In the genomic region with DNA sequence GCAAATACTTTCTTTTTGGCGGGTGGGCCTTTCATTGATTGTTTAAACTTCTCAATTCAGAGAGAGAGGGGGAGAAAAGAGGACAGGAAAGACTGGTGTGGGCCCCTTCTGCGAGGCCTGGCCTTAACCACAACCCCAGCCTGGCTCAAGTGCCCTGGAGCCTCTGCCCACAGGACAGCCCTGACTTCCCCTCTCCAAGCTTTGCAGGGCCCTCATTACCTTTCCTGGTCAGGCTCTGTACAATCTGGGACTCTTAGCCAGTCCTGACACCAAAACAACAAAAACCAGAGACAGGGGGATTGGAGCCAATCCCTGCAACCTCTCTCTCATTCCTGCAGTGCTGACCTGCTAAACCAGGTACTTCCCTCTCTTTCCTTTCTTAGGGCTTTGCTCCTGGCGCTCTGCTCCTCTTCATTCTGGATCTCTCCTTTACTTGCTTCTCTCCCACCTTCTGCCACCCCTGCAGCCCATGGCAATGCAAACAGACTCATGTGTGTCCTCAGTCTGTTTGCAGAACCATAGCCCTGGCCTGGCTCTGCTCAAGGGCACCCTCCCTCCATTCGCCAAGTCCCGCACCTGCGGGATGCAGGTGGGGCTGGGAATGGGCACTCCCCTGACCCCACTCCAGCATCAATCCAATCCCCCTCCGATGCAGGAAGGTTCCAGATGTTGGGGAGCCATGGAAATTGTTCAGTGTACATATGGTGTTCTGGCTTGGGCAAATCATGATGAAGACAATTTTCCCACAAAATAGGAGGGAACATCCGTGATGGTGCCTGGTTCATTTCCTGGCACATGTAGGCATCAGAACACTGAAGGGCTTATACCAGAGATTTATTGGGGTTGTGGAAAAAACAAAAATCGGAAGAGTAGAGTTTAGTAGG, we compare ENCODE assay signal across 19 cellular contexts.
"Had no signal": no experiment of that assay in that cellular context is flagged by ENCODE, and none has a peak within 500 bp of the region (broad histone marks: within the 10 kb centered on the region; RNA-seq: fewer than 3 reads in every experiment).

No MANE protein-coding gene starts in this region.

- H3K36me3 ChIP-seq: colonic mucosa, gastroesophageal sphincter, stomach, transverse colon, vagina had no signal

- H3K9ac ChIP-seq: parathyroid adenoma had no signal

- H3K27ac ChIP-seq: colonic mucosa, gastroesophageal sphincter, parathyroid adenoma, skin epidermis, stomach, transverse colon, vagina had no signal

- H3K27me3 Mint-ChIP-seq: activated naive CD8-positive, alpha-beta T cell treated with anti-CD3 and anti-CD28 coated beads, Interleukin-2, amount 10 ng/mL, durations not matched to agents 7 days and 5 days had no signal

- H3K4me1 ChIP-seq: colonic mucosa, gastroesophageal sphincter, parathyroid adenoma, transverse colon, vagina had no signal

- ATAC-seq: activated T-cell treated with anti-CD3 and anti-CD28 coated beads, Interleukin-2, amount 50 U/mL, for 4 hours; gastroesophageal sphincter; left cardiac atrium; natural killer cell treated with Interleukin-12 subunit alpha and Interleukin-12 subunit beta and Interleukin-15 and Interleukin-18, amount 100 ng/mL, for 72 hours; stimulated activated memory B cell treated with anti-CD40 and anti-IgM and Interleukin-4, amounts not matched to agents 10 μg/mL and 1 μg/mL and 100 μg/mL, for 72 hours; T-helper 17 cell had no signal

- H3K4me3 Mint-ChIP-seq: activated CD4-positive, alpha-beta memory T cell treated with anti-CD3 and anti-CD28 coated beads, Interleukin-2, amount 10 ng/mL, durations not matched to agents 7 days and 5 days; activated CD4-positive, alpha-beta T cell treated with anti-CD3 and anti-CD28 coated beads, Interleukin-2, amount 10 ng/mL, durations not matched to agents 24 days and 14 days; activated naive CD8-positive, alpha-beta T cell treated with anti-CD3 and anti-CD28 coated beads, Interleukin-2, amount 10 ng/mL, durations not matched to agents 7 days and 5 days; activated T-cell treated with anti-CD3 and anti-CD28 coated beads, Interleukin-2, amount 50 U/mL, for 4 hours; natural killer cell treated with Interleukin-12 subunit alpha and Interleukin-12 subunit beta and Interleukin-15 and Interleukin-18, amount 100 ng/mL, for 72 hours; stimulated activated memory B cell treated with anti-CD40 and anti-IgM and Interleukin-4, amounts not matched to agents 10 μg/mL and 1 μg/mL and 100 μg/mL, for 72 hours; T-helper 17 cell had no signal

- H3K36me3 Mint-ChIP-seq: activated naive CD8-positive, alpha-beta T cell treated with anti-CD3 and anti-CD28 coated beads, Interleukin-2, amount 10 ng/mL, durations not matched to agents 7 days and 5 days; natural killer cell treated with Interleukin-12 subunit alpha and Interleukin-12 subunit beta and Interleukin-15 and Interleukin-18, amount 100 ng/mL, for 72 hours; stimulated activated memory B cell treated with anti-CD40 and anti-IgM and Interleukin-4, amounts not matched to agents 10 μg/mL and 1 μg/mL and 100 μg/mL, for 72 hours had no signal

- DNase-seq: activated CD4-positive, alpha-beta memory T cell treated with anti-CD3 and anti-CD28 coated beads, Interleukin-2, amount 10 ng/mL, durations not matched to agents 7 days and 5 days; activated CD4-positive, alpha-beta T cell treated with anti-CD3 and anti-CD28 coated beads, Interleukin-2, amount 10 ng/mL, durations not matched to agents 24 days and 14 days; activated naive CD4-positive, alpha-beta T cell treated with Interleukin-2 at 50 U/mL for 16 hours; activated naive CD8-positive, alpha-beta T cell treated with anti-CD3 and anti-CD28 coated beads, Interleukin-2, amount 10 ng/mL, durations not matched to agents 7 days and 5 days; activated T-cell treated with anti-CD3 and anti-CD28 coated beads, Interleukin-2, amount 50 U/mL, for 4 hours; amygdala; colonic mucosa; hypothalamus; left cardiac atrium; stimulated activated CD4-positive, alpha-beta T cell treated with anti-CD3 and anti-CD28 coated beads, Interleukin-2, amount 100 ng/mL, for 24 hours; stomach; T-helper 17 cell; transverse colon had no signal

- H3K9me3 ChIP-seq: colonic mucosa, gastroesophageal sphincter, stomach, transverse colon, vagina had no signal

- H3K27me3 ChIP-seq: colonic mucosa, gastroesophageal sphincter, stomach, transverse colon, vagina had no signal

- H3K9me3 Mint-ChIP-seq: activated CD4-positive, alpha-beta memory T cell treated with anti-CD3 and anti-CD28 coated beads, Interleukin-2, amount 10 ng/mL, durations not matched to agents 7 days and 5 days; activated CD4-positive, alpha-beta T cell treated with anti-CD3 and anti-CD28 coated beads, Interleukin-2, amount 10 ng/mL, durations not matched to agents 24 days and 14 days; activated naive CD8-positive, alpha-beta T cell treated with anti-CD3 and anti-CD28 coated beads, Interleukin-2, amount 10 ng/mL, durations not matched to agents 7 days and 5 days; activated T-cell treated with anti-CD3 and anti-CD28 coated beads, Interleukin-2, amount 50 U/mL, for 4 hours; natural killer cell treated with Interleukin-12 subunit alpha and Interleukin-12 subunit beta and Interleukin-15 and Interleukin-18, amount 100 ng/mL, for 72 hours; stimulated activated memory B cell treated with anti-CD40 and anti-IgM and Interleukin-4, amounts not matched to agents 10 μg/mL and 1 μg/mL and 100 μg/mL, for 72 hours had no signal

- H3K4me1 Mint-ChIP-seq: activated CD4-positive, alpha-beta memory T cell treated with anti-CD3 and anti-CD28 coated beads, Interleukin-2, amount 10 ng/mL, durations not matched to agents 7 days and 5 days; activated CD4-positive, alpha-beta T cell treated with anti-CD3 and anti-CD28 coated beads, Interleukin-2, amount 10 ng/mL, durations not matched to agents 24 days and 14 days; activated naive CD8-positive, alpha-beta T cell treated with anti-CD3 and anti-CD28 coated beads, Interleukin-2, amount 10 ng/mL, durations not matched to agents 7 days and 5 days; stimulated activated memory B cell treated with anti-CD40 and anti-IgM and Interleukin-4, amounts not matched to agents 10 μg/mL and 1 μg/mL and 100 μg/mL, for 72 hours; T-helper 17 cell had no signal

- H3K4me3 ChIP-seq: colonic mucosa, gastroesophageal sphincter, skin epidermis, stomach, transverse colon, vagina had no signal

- H3K27ac Mint-ChIP-seq: activated CD4-positive, alpha-beta memory T cell treated with anti-CD3 and anti-CD28 coated beads, Interleukin-2, amount 10 ng/mL, durations not matched to agents 7 days and 5 days; activated CD4-positive, alpha-beta T cell treated with anti-CD3 and anti-CD28 coated beads, Interleukin-2, amount 10 ng/mL, durations not matched to agents 24 days and 14 days; activated naive CD8-positive, alpha-beta T cell treated with anti-CD3 and anti-CD28 coated beads, Interleukin-2, amount 10 ng/mL, durations not matched to agents 7 days and 5 days; natural killer cell treated with Interleukin-12 subunit alpha and Interleukin-12 subunit beta and Interleukin-15 and Interleukin-18, amount 100 ng/mL, for 72 hours; stimulated activated memory B cell treated with anti-CD40 and anti-IgM and Interleukin-4, amounts not matched to agents 10 μg/mL and 1 μg/mL and 100 μg/mL, for 72 hours; T-helper 17 cell had no signal
